Comparison of ENCODE assay signal across 8 cellular contexts in genomic region chr3:100710355-100711198, GRCh38. TPM values are rescaled to one million over a fixed set of nuclear protein-coding genes. Genes with fewer than 3 reads are reported as not detected.
A peak's percentile ranks its signal among the peaks of the same experiment; 100 is the strongest.
DNase-seq lines count a peak whose midpoint lies in the region; ATAC-seq and TF ChIP-seq lines count a peak whose summit lies in the region.

No MANE protein-coding gene starts in this region.

- peaks cover 12% of the 10 kb centered on the region for H3K9me3 Mint-ChIP-seq in dendritic cell treated with granulocyte-macrophage colony-stimulating factor and Interleukin-4, amounts not matched to agents 40 ng/mL and 50 ng/mL, for 4 days
- H3K9me3 Mint-ChIP-seq in stimulated activated effector memory CD8-positive, alpha-beta T cell treated with anti-CD3 and anti-CD28 coated beads, Interleukin-12 subunit alpha, Interleukin-12 subunit beta, amount 100 ng/mL, for 72 hours = peaks cover 8% of the 10 kb centered on the region

- H3K9me3 ChIP-seq in HAP-1 (no peaks in the 10 kb centered on the region), mesodermal cell (ENCODE audit: control insufficient read depth, low read length) (no peaks in the 10 kb centered on the region)

- TF ChIP-seq CTCF in GM12873 (IDR thresholded peaks at IDR 0.05; ENCODE audit: insufficient read depth, low read depth, low read length, missing control alignments) = peak; percentile 54

- peak; percentile 59 to 78 for DNase-seq in HAP-1 (ENCODE audit: low spot score in 2 of 2)
- DNase-seq in LoVo (ENCODE audit: low spot score) = peak; percentile 63
- DNase-seq in activated CD4-positive, CD25-positive, alpha-beta regulatory T cell treated with anti-CD3 and anti-CD28 coated beads, Interleukin-2, amount 50 U/mL, for 16 hours (ENCODE audit: low read depth, low spot score) = peak; percentile 35
- DNase-seq in stimulated activated effector memory CD8-positive, alpha-beta T cell treated with anti-CD3 and anti-CD28 coated beads, Interleukin-12 subunit alpha, Interleukin-12 subunit beta, amount 100 ng/mL, for 72 hours (ENCODE audit: low spot score in 2 of 2) = peak; percentile 44 to 88
- DNase-seq in NCI-H2081 treated with DMSO at 0.1 percent for 48 hours (lab: John Stamatoyannopoulos, UW) = no peak

- peak overlapping the region; percentile 99 for H3K27ac ChIP-seq in mesodermal cell (ENCODE audit: low read depth, low read length, severe bottlenecking)

- H3K4me1 Mint-ChIP-seq in dendritic cell treated with granulocyte-macrophage colony-stimulating factor and Interleukin-4, amounts not matched to agents 40 ng/mL and 50 ng/mL, for 4 days (ENCODE audit: low read depth) = peaks cover 43% of the 10 kb centered on the region
- H3K4me1 Mint-ChIP-seq in stimulated activated effector memory CD8-positive, alpha-beta T cell treated with anti-CD3 and anti-CD28 coated beads, Interleukin-12 subunit alpha, Interleukin-12 subunit beta, amount 100 ng/mL, for 72 hours = peaks cover 58% of the 10 kb centered on the region

- H3K4me1 ChIP-seq in HAP-1 (peaks cover 2% of the 10 kb centered on the region; the same call in 1 of the 2 replicates), mesodermal cell (ENCODE audit: control insufficient read depth, insufficient read depth, low read length, poor library complexity, severe bottlenecking) (peaks cover 4% of the 10 kb centered on the region)

- peak; percentile 69 for ATAC-seq in stimulated activated effector memory CD8-positive, alpha-beta T cell treated with anti-CD3 and anti-CD28 coated beads, Interleukin-12 subunit alpha, Interleukin-12 subunit beta, amount 100 ng/mL, for 72 hours

- intact Hi-C loops in dendritic cell treated with granulocyte-macrophage colony-stimulating factor and Interleukin-4, amounts not matched to agents 40 ng/mL and 50 ng/mL, for 4 days (cut with micrococcal nuclease) = loop anchor here (5.0 kb wide), 1 partner anchor 893 kb away; the partner anchor contains the start of gene CMSS1

- H3K4me3 Mint-ChIP-seq in dendritic cell treated with granulocyte-macrophage colony-stimulating factor and Interleukin-4, amounts not matched to agents 40 ng/mL and 50 ng/mL, for 4 days = peak overlapping the region; percentile 83
- H3K4me3 Mint-ChIP-seq in stimulated activated effector memory CD8-positive, alpha-beta T cell treated with anti-CD3 and anti-CD28 coated beads, Interleukin-12 subunit alpha, Interleukin-12 subunit beta, amount 100 ng/mL, for 72 hours = peak overlapping the region; percentile 64

- H3K27me3 Mint-ChIP-seq in dendritic cell treated with granulocyte-macrophage colony-stimulating factor and Interleukin-4, amounts not matched to agents 40 ng/mL and 50 ng/mL, for 4 days = peaks cover 7% of the 10 kb centered on the region

- peaks cover 72% of the 10 kb centered on the region for H3K36me3 Mint-ChIP-seq in dendritic cell treated with granulocyte-macrophage colony-stimulating factor and Interleukin-4, amounts not matched to agents 40 ng/mL and 50 ng/mL, for 4 days (ENCODE audit: low read depth)
- H3K36me3 Mint-ChIP-seq in stimulated activated effector memory CD8-positive, alpha-beta T cell treated with anti-CD3 and anti-CD28 coated beads, Interleukin-12 subunit alpha, Interleukin-12 subunit beta, amount 100 ng/mL, for 72 hours = peaks cover 63% of the 10 kb centered on the region

- in situ Hi-C loops in HAP-1 (cut with MboI; ENCODE audit: low sequenced_read_pairs) = no loop called here

- 65 to 70% methylated on average over 14 to 15 of the region's 16 CpGs for WGBS in mesodermal cell (ENCODE audit: insufficient coverage in 2 of 2), 2 experiments

- peaks cover 27% of the 10 kb centered on the region for H3K36me3 ChIP-seq in HAP-1 (replicated peaks)
- H3K36me3 ChIP-seq in mesodermal cell (ENCODE audit: control insufficient read depth, insufficient read depth, low read length) = peaks cover 38% of the 10 kb centered on the region

- H3K4me3 ChIP-seq in HAP-1 = peak overlapping the region; percentile 59
- H3K4me3 ChIP-seq in mesodermal cell (ENCODE audit: extremely low read depth, insufficient read depth, low read length, poor library complexity, severe bottlenecking) = peak overlapping the region; percentile 67

- H3K27ac Mint-ChIP-seq in dendritic cell treated with granulocyte-macrophage colony-stimulating factor and Interleukin-4, amounts not matched to agents 40 ng/mL and 50 ng/mL, for 4 days = peak overlapping the region; percentile 96
- peak overlapping the region; percentile 97 for H3K27ac Mint-ChIP-seq in stimulated activated effector memory CD8-positive, alpha-beta T cell treated with anti-CD3 and anti-CD28 coated beads, Interleukin-12 subunit alpha, Interleukin-12 subunit beta, amount 100 ng/mL, for 72 hours

- H3K27me3 ChIP-seq in HAP-1 (ENCODE audit: low read depth) = no peaks in the 10 kb centered on the region

RNA-seq across cellular contexts. Expression of gene TFG, which starts 1.3 kb away (rescaled TPM):
- polyA plus RNA-seq in mesodermal cell (2013, experiment 1 of 2) = 151 TPM
- 150 TPM for polyA plus RNA-seq in mesodermal cell (2013, experiment 2 of 2)
